ENCODE assay signal across 3 cellular contexts in the genomic region with DNA sequence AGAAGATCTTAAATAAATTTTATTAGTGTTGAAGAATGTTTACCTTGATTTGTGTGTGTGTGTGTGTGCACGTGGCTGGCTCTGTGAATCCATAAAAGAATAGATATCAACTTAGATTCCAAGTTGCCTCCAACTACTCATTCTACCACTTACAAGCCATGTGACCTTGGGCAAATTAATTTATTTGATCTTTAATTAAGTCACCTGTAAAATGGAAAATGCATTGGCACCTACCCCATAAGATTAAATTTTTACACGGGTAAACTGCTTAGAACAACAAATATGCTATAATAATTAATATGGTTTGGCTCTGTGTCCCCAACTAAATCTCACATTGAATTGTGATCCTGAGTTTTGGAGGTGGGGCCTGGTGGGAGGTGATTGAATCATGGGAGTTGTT.
"Had no signal": no experiment of that assay in that cellular context is flagged by ENCODE, and none has a peak within 500 bp of the region (broad histone marks: within the 10 kb centered on the region; RNA-seq: fewer than 3 reads in every experiment).

No MANE protein-coding gene starts in this region.

- H3K4me3 ChIP-seq: GM12878 had no signal

- ATAC-seq: GM12878 had no signal

- DNase-seq: GDM1, GF-D8 had no signal
